Comparison of ENCODE assay signal across 3 cellular contexts in the genomic region with DNA sequence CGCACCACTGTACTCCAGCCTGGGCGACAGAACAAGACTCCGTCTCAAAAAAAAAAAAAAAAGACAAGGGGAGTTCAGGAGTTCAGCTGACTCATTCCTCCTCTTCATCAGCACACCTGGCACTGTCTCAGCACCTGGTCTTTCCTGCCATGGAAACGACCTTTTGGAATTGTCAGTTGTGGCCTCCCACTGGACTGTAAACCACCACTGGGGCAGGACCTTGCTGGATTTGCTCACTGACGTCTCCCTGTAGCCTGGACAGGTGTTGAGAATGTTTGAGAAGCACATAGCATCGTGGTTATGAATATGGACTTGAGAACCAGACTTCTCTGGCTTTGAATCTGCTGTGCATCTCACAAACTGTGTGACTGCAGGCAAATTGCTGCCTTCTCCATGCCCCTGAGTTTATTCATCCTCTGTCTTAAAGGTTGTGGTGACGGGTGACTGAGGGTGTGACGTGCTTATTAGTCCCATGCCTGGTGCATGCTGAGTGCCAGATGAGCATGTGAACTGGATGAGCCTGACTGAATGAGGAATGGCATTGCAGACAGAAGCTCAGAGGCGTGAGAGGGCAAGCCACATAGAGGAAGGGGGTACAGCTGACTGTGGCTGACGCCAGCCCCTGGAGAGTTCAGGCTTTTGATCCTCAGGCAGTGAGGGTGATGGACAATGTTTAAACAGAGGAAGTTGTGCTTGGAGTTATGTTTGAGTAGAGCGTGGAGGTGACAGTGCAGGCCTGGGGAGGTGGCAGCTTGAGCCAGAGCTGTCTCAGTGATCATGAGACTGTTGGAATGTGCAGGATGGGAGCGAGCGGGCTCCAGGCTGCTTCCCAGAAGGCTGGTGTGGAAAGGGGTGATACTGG.
A peak's percentile ranks its signal among the peaks of the same experiment; 100 is the strongest.
TF ChIP-seq lines count a peak whose summit lies in the region.

No MANE protein-coding gene starts in this region.

TF ChIP-seq in A549, 52 proteins besides CTCF, POLR2A, EP300 and RAD21:
- TF ChIP-seq, protein P1, sequence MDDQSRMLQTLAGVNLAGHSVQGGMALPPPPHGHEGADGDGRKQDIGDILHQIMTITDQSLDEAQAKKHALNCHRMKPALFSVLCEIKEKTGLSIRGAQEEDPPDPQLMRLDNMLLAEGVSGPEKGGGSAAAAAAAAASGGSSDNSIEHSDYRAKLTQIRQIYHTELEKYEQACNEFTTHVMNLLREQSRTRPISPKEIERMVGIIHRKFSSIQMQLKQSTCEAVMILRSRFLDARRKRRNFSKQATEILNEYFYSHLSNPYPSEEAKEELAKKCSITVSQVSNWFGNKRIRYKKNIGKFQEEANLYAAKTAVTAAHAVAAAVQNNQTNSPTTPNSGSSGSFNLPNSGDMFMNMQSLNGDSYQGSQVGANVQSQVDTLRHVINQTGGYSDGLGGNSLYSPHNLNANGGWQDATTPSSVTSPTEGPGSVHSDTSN (IDR thresholded peaks at IDR 0.05), result no peak
- TF ChIP-seq MAZ (IDR thresholded peaks at IDR 0.05; ENCODE audit: borderline replicate concordance, low read depth, low read length) (no peak), POLR2AphosphoS2 (conservative IDR thresholded peaks at IDR 0.05; ENCODE audit: low read length) (no peak), FOSL2 (IDR thresholded peaks at IDR 0.05) (no peak), FOSL2 (CRISPR knock-in tag; IDR thresholded peaks at IDR 0.05) (no peak), RNF2 (IDR thresholded peaks at IDR 0.05; ENCODE audit: borderline replicate concordance, low read depth) (no peak), ESRRA (IDR thresholded peaks at IDR 0.05; ENCODE audit: borderline replicate concordance, low read length) (no peak)
- TF ChIP-seq, protein P2, sequence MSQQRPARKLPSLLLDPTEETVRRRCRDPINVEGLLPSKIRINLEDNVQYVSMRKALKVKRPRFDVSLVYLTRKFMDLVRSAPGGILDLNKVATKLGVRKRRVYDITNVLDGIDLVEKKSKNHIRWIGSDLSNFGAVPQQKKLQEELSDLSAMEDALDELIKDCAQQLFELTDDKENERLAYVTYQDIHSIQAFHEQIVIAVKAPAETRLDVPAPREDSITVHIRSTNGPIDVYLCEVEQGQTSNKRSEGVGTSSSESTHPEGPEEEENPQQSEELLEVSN (IDR thresholded peaks at IDR 0.05; ENCODE audit: borderline replicate concordance, low read depth), result no peak
- TF ChIP-seq, protein P3, sequence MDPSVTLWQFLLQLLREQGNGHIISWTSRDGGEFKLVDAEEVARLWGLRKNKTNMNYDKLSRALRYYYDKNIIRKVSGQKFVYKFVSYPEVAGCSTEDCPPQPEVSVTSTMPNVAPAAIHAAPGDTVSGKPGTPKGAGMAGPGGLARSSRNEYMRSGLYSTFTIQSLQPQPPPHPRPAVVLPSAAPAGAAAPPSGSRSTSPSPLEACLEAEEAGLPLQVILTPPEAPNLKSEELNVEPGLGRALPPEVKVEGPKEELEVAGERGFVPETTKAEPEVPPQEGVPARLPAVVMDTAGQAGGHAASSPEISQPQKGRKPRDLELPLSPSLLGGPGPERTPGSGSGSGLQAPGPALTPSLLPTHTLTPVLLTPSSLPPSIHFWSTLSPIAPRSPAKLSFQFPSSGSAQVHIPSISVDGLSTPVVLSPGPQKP (IDR thresholded peaks at IDR 0.05; ENCODE audit: low read depth, low read length), result no peak
- TF ChIP-seq, protein P4, sequence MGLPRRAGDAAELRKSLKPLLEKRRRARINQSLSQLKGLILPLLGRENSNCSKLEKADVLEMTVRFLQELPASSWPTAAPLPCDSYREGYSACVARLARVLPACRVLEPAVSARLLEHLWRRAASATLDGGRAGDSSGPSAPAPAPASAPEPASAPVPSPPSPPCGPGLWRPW (IDR thresholded peaks at IDR 0.05), result no peak

TF ChIP-seq in HCT116, 20 proteins besides CTCF, POLR2A, EP300 and RAD21 (continued from another document):
- TF ChIP-seq, protein P5, sequence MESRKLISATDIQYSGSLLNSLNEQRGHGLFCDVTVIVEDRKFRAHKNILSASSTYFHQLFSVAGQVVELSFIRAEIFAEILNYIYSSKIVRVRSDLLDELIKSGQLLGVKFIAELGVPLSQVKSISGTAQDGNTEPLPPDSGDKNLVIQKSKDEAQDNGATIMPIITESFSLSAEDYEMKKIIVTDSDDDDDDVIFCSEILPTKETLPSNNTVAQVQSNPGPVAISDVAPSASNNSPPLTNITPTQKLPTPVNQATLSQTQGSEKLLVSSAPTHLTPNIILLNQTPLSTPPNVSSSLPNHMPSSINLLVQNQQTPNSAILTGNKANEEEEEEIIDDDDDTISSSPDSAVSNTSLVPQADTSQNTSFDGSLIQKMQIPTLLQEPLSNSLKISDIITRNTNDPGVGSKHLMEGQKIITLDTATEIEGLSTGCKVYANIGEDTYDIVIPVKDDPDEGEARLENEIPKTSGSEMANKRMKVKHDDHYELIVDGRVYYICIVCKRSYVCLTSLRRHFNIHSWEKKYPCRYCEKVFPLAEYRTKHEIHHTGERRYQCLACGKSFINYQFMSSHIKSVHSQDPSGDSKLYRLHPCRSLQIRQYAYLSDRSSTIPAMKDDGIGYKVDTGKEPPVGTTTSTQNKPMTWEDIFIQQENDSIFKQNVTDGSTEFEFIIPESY (IDR thresholded peaks at IDR 0.05; ENCODE audit: extremely low read depth, insufficient replicate concordance, low read length), result no peak
- TF ChIP-seq CEBPB (IDR thresholded peaks at IDR 0.05; ENCODE audit: low read depth) (no peak), FOSL1 (IDR thresholded peaks at IDR 0.05; ENCODE audit: low read depth) (0 out of 2 replicates have a peak, but pooled peaks have one; percentile 25), ZNF274 (IDR thresholded peaks at IDR 0.05; ENCODE audit: low read depth, low read length) (no peak)
TF ChIP-seq in HCT116: peak in this region for 2.

TF ChIP-seq in liver, 16 proteins besides CTCF, POLR2A, EP300 and RAD21 (continued from another document):
- TF ChIP-seq TAF1 (conservative IDR thresholded peaks at IDR 0.05) (no peak), NR2F2 (IDR thresholded peaks at IDR 0.05) (peak; percentile 18), HNF4G (IDR thresholded peaks at IDR 0.05) (peak; percentile 57), HNF4A (conservative IDR thresholded peaks at IDR 0.05) (peak; percentile 79 to 89), YY1 (IDR thresholded peaks at IDR 0.05) (no peak)
- TF ChIP-seq, protein P6, sequence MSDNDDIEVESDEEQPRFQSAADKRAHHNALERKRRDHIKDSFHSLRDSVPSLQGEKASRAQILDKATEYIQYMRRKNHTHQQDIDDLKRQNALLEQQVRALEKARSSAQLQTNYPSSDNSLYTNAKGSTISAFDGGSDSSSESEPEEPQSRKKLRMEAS (IDR thresholded peaks at IDR 0.05), result peak; percentile 64
- TF ChIP-seq, protein P5 (IDR thresholded peaks at IDR 0.05), result no peak
- TF ChIP-seq, protein P7, sequence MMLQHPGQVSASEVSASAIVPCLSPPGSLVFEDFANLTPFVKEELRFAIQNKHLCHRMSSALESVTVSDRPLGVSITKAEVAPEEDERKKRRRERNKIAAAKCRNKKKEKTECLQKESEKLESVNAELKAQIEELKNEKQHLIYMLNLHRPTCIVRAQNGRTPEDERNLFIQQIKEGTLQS (IDR thresholded peaks at IDR 0.05), result no peak
- TF ChIP-seq, protein P8, sequence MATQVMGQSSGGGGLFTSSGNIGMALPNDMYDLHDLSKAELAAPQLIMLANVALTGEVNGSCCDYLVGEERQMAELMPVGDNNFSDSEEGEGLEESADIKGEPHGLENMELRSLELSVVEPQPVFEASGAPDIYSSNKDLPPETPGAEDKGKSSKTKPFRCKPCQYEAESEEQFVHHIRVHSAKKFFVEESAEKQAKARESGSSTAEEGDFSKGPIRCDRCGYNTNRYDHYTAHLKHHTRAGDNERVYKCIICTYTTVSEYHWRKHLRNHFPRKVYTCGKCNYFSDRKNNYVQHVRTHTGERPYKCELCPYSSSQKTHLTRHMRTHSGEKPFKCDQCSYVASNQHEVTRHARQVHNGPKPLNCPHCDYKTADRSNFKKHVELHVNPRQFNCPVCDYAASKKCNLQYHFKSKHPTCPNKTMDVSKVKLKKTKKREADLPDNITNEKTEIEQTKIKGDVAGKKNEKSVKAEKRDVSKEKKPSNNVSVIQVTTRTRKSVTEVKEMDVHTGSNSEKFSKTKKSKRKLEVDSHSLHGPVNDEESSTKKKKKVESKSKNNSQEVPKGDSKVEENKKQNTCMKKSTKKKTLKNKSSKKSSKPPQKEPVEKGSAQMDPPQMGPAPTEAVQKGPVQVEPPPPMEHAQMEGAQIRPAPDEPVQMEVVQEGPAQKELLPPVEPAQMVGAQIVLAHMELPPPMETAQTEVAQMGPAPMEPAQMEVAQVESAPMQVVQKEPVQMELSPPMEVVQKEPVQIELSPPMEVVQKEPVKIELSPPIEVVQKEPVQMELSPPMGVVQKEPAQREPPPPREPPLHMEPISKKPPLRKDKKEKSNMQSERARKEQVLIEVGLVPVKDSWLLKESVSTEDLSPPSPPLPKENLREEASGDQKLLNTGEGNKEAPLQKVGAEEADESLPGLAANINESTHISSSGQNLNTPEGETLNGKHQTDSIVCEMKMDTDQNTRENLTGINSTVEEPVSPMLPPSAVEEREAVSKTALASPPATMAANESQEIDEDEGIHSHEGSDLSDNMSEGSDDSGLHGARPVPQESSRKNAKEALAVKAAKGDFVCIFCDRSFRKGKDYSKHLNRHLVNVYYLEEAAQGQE (IDR thresholded peaks at IDR 0.05), result peak; percentile 20
